22 cellular contexts compared by ENCODE assay signal in the genomic region with DNA sequence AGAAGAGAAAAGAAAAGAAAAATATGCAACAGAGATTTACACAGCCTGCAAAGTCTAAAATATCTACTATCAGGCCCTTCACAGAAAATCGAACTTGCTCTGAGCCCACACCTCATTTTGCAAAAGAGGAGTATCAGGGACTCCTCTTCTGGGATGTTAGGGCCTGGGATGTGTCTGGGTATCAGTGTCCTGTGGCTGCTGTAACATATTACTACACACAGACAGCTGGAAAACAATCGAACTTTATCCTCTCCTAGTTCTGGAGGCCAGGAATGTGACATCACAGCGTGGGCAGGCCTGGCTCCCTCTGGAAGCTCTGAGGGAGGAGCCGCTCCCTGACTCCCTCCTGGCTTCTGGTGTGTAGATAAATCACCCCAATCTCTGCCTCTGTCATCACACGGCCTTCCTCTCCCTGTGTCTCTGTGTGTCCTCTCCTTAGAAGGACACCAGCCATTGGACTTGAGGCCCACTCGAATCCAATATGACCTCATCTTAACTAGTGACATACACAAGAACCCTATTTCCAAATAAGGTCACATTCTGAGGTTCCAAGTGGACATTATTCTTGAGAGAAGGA. TPM values are rescaled to one million over a fixed set of nuclear protein-coding genes. Genes with fewer than 3 reads are reported as not detected.
DNase-seq lines count a peak whose midpoint lies in the region; ATAC-seq and FAIRE-seq lines count a peak whose summit lies in the region.
"Had no signal": no experiment of that assay in that cellular context is flagged by ENCODE, and none has a peak within 500 bp of the region (broad histone marks: within the 10 kb centered on the region; RNA-seq: fewer than 3 reads in every experiment).

No MANE protein-coding gene starts in this region.

- H3K4me3 Mint-ChIP-seq in stimulated activated naive CD8-positive, alpha-beta T cell treated with anti-CD3 and anti-CD28 coated beads, Interleukin-15, amount 100 ng/mL, for 72 hours = no peak overlapping the region
- H3K4me3 Mint-ChIP-seq: activated naive CD8-positive, alpha-beta T cell; H9 had no signal

- FAIRE-seq in frontal cortex (lab: Jason Lieb, UNC) = no peak

- peak; percentile 18 for DNase-seq in Daoy (ENCODE audit: low read depth)
- DNase-seq in NCI-H226 = peak; percentile 42
- DNase-seq in frontal cortex (ENCODE audit: low spot score in 2 of 2) = peak; percentile 25 to 52
- DNase-seq in posterior cingulate gyrus = peak in 7 of 10 donors; percentile 48 to 93 (median 62)
- no peak for DNase-seq in DMS114 treated with DMSO at 0.1 percent for 48 hours (lab: John Stamatoyannopoulos, UW; ENCODE audit: unreplicated experiment)
- DNase-seq in RKO (ENCODE audit: low spot score) = no peak
- DNase-seq in stimulated activated naive CD8-positive, alpha-beta T cell treated with anti-CD3 and anti-CD28 coated beads, Interleukin-15, amount 100 ng/mL, for 72 hours = no peak
- DNase-seq: activated CD4-positive, alpha-beta T cell treated with anti-CD3 and anti-CD28 coated beads for 4 hours; brain microvascular endothelial cell; dermis blood vessel endothelial cell; EL; H9; left ventricle myocardium superior; NCI-H2029 treated with DMSO at 0.1 percent for 48 hours; NCI-H510A treated with DMSO at 0.1 percent for 48 hours; right cardiac atrium; SHP77 treated with DMSO at 0.1 percent for 48 hours; stimulated activated CD4-positive, alpha-beta T cell treated with anti-CD3 and anti-CD28 coated beads, Interleukin-15, amount 100 ng/mL, for 24 hours; tibial artery had no signal

- H3K27ac Mint-ChIP-seq in stimulated activated naive CD8-positive, alpha-beta T cell treated with anti-CD3 and anti-CD28 coated beads, Interleukin-15, amount 100 ng/mL, for 72 hours = no peak overlapping the region
- H3K27ac Mint-ChIP-seq: activated naive CD8-positive, alpha-beta T cell had no signal

- H3K27me3 Mint-ChIP-seq in stimulated activated naive CD8-positive, alpha-beta T cell treated with anti-CD3 and anti-CD28 coated beads, Interleukin-15, amount 100 ng/mL, for 72 hours = peaks cover 44% of the 10 kb centered on the region

- no peaks in the 10 kb centered on the region for H3K4me1 Mint-ChIP-seq in stimulated activated naive CD8-positive, alpha-beta T cell treated with anti-CD3 and anti-CD28 coated beads, Interleukin-15, amount 100 ng/mL, for 72 hours

- no peak for ATAC-seq in GM18907 (IDR thresholded peaks at IDR 0.05; ENCODE audit: unreplicated experiment)
- ATAC-seq in stimulated activated naive CD8-positive, alpha-beta T cell treated with anti-CD3 and anti-CD28 coated beads, Interleukin-15, amount 100 ng/mL, for 72 hours = no peak
- ATAC-seq: gastroesophageal sphincter, left ventricle myocardium superior, right cardiac atrium had no signal

- intact Hi-C loops in posterior cingulate gyrus (cut with DNase I) = no loop called here

- no peaks in the 10 kb centered on the region for H3K9me3 Mint-ChIP-seq in stimulated activated naive CD8-positive, alpha-beta T cell treated with anti-CD3 and anti-CD28 coated beads, Interleukin-15, amount 100 ng/mL, for 72 hours
- H3K9me3 Mint-ChIP-seq: H9 had no signal

RNA-seq across cellular contexts. Expression of a gene that starts 52.9 kb away (rescaled TPM):
- total RNA-seq in Daoy (2014; rRNA removed; shearing (Covaris generic)) = 0.86 and 1.0 TPM in 2 replicates
- 46.9 TPM for total RNA-seq in frontal cortex

Comparison
In these comparisons a context has a peak if more than half of its experiments do, and no peak if none do; other contexts are left out.
1. DNase-seq: peak in Daoy (single experiment), NCI-H226 (single experiment), frontal cortex (2 of 2) and posterior cingulate gyrus (7 of 10); none in DMS114 treated with DMSO at 0.1 percent for 48 hours (single experiment), RKO (single experiment) and stimulated activated naive CD8-positive, alpha-beta T cell treated with anti-CD3 and anti-CD28 coated beads, Interleukin-15, amount 100 ng/mL, for 72 hours (0 of 2).
2. RNA of a gene that starts 52.9 kb away (total RNA-seq): 46.9 TPM in frontal cortex (single experiment); 0.86 to 1.0 TPM in Daoy; every median in the first group is over 10 times any median in the second.